In the genomic region with DNA sequence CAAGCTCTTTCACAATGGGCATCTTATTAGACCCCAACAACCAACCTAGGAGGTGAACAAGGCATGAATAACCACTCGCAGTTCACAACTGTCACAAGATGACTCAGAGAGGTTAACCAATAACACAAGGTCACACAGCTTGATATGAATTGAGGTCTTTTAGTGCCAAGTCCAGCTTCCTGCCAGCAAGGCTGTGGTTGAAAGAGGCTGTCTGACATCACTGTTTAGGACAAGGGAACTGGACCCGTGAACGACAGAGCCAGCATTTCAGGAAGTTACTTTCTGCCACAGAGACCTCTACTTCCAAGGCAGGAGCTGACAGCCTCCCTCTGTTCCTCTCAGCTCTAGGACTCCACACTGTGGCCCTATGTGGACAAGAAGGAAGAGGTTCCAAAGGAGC, we compare ENCODE assay signal across 11 cellular contexts. TPM values are rescaled to one million over a fixed set of nuclear protein-coding genes. Genes with fewer than 3 reads are reported as not detected.
DNase-seq lines count a peak whose midpoint lies in the region; ATAC-seq, FAIRE-seq and TF ChIP-seq lines count a peak whose summit lies in the region.
"Had no signal": no experiment of that assay in that cellular context is flagged by ENCODE, and none has a peak within 500 bp of the region (broad histone marks: within the 10 kb centered on the region; RNA-seq: fewer than 3 reads in every experiment).

No MANE protein-coding gene starts in this region.

- TF ChIP-seq CTCF in chondrocyte (IDR thresholded peaks at IDR 0.05) (peak; percentile 18), pancreas (IDR thresholded peaks at IDR 0.05) (no peak), hepatocyte (IDR thresholded peaks at IDR 0.05; ENCODE audit: poor library complexity) (no peak)

- H3K27me3 Mint-ChIP-seq in activated CD4-positive, alpha-beta memory T cell treated with anti-CD3 and anti-CD28 coated beads, Interleukin-2, amount 10 ng/mL, durations not matched to agents 7 days and 5 days = peaks cover 3% of the 10 kb centered on the region
- H3K27me3 Mint-ChIP-seq in activated CD4-positive, alpha-beta memory T cell treated with anti-CD3 and anti-CD28 coated beads for 36 hours = peaks cover 5% of the 10 kb centered on the region
- no peaks in the 10 kb centered on the region for H3K27me3 Mint-ChIP-seq in chondrocyte (ENCODE audit: low read depth)

- CTCF ChIA-PET in activated CD4-positive, alpha-beta memory T cell treated with anti-CD3 and anti-CD28 coated beads, Interleukin-2, amount 10 ng/mL, durations not matched to agents 7 days and 5 days (lab: Charles Lee) = interaction anchor here (0.7 to 1.1 kb wide), 2 partner anchors 112 to 425 kb away, joined by 3 read pairs; no protein-coding TSS in a partner anchor
- CTCF ChIA-PET in activated CD4-positive, alpha-beta memory T cell treated with anti-CD3 and anti-CD28 coated beads for 36 hours (lab: Charles Lee) = no interaction called here

- H3K4me1 ChIP-seq in pancreas (peaks cover 19 to 31% (median 21%) of the 10 kb centered on the region in 3 donors), hepatocyte (ENCODE audit: insufficient read depth) (no peaks in the 10 kb centered on the region)

- H2AFZ ChIP-seq in hepatocyte = no peak overlapping the region

- WGBS in pancreas, 2 donors = 3% methylated on average over 3 of the region's 3 CpGs
- 78% methylated on average over 3 of the region's 3 CpGs for WGBS in hepatocyte (ENCODE audit: low lambda C conversion rate, missing lambda C conversion rate)

- no peak overlapping the region for H3K4me2 ChIP-seq in hepatocyte

- H3K27ac ChIP-seq in pancreas = peak overlapping the region; percentile 13 to 68 (median 41)
- H3K27ac ChIP-seq in hepatocyte = no peak overlapping the region

- ATAC-seq in HG03354 (IDR thresholded peaks at IDR 0.05; ENCODE audit: poor library complexity, severe bottlenecking, unreplicated experiment) (peak; percentile 88), pancreas (peak; percentile 75 to 89 (median 88))

- H3K4me1 Mint-ChIP-seq in activated CD4-positive, alpha-beta memory T cell treated with anti-CD3 and anti-CD28 coated beads, Interleukin-2, amount 10 ng/mL, durations not matched to agents 7 days and 5 days = peaks cover 17% of the 10 kb centered on the region
- no peaks in the 10 kb centered on the region for H3K4me1 Mint-ChIP-seq in activated CD4-positive, alpha-beta memory T cell treated with anti-CD3 and anti-CD28 coated beads for 36 hours (ENCODE audit: low read depth)
- peaks cover 14% of the 10 kb centered on the region for H3K4me1 Mint-ChIP-seq in chondrocyte (ENCODE audit: low read depth)
- H3K4me1 Mint-ChIP-seq: B cell had no signal

- no peaks in the 10 kb centered on the region for H3K9me3 Mint-ChIP-seq in activated CD4-positive, alpha-beta memory T cell treated with anti-CD3 and anti-CD28 coated beads, Interleukin-2, amount 10 ng/mL, durations not matched to agents 7 days and 5 days
- no peaks in the 10 kb centered on the region for H3K9me3 Mint-ChIP-seq in activated CD4-positive, alpha-beta memory T cell treated with anti-CD3 and anti-CD28 coated beads for 36 hours
- H3K9me3 Mint-ChIP-seq in chondrocyte (ENCODE audit: low read depth) = peaks cover 3% of the 10 kb centered on the region

- no peak overlapping the region for H3K4me3 Mint-ChIP-seq in activated CD4-positive, alpha-beta memory T cell treated with anti-CD3 and anti-CD28 coated beads, Interleukin-2, amount 10 ng/mL, durations not matched to agents 7 days and 5 days
- no peak overlapping the region for H3K4me3 Mint-ChIP-seq in activated CD4-positive, alpha-beta memory T cell treated with anti-CD3 and anti-CD28 coated beads for 36 hours
- no peak overlapping the region for H3K4me3 Mint-ChIP-seq in chondrocyte (ENCODE audit: unreplicated experiment)
- H3K4me3 Mint-ChIP-seq: B cell had no signal

- POLR2A ChIA-PET in activated CD4-positive, alpha-beta memory T cell treated with anti-CD3 and anti-CD28 coated beads, Interleukin-2, amount 10 ng/mL, durations not matched to agents 7 days and 5 days (lab: Charles Lee) = interaction anchor here (0.7 to 0.8 kb wide), 2 partner anchors 112 to 436 kb away, joined by 3 read pairs; no protein-coding TSS in a partner anchor
- POLR2A ChIA-PET in activated CD4-positive, alpha-beta memory T cell treated with anti-CD3 and anti-CD28 coated beads for 36 hours (lab: Charles Lee) = no interaction called here

- no peaks in the 10 kb centered on the region for H3K79me2 ChIP-seq in hepatocyte

- no peaks in the 10 kb centered on the region for H4K20me1 ChIP-seq in hepatocyte (ENCODE audit: insufficient read depth, poor library complexity, severe bottlenecking)

- DNase-seq in activated CD4-positive, alpha-beta memory T cell treated with anti-CD3 and anti-CD28 coated beads, Interleukin-2, amount 10 ng/mL, durations not matched to agents 7 days and 5 days = peak; percentile 20
- DNase-seq in activated CD4-positive, alpha-beta memory T cell treated with anti-CD3 and anti-CD28 coated beads for 36 hours = no peak
- DNase-seq in chondrocyte (ENCODE audit: low spot score) = no peak
- DNase-seq in pancreas = peak in 4 of 6 donors; percentile 34 to 78 (median 72)
- DNase-seq in NCI-H2081 treated with DMSO at 0.1 percent for 48 hours (lab: John Stamatoyannopoulos, UW) = no peak
- DNase-seq in hepatocyte (ENCODE audit: low spot score) = no peak
- no peak for DNase-seq in HT-29 (ENCODE audit: low spot score)
- DNase-seq: activated CD4-positive, alpha-beta T cell treated with anti-CD3 and anti-CD28 coated beads, Interleukin-2, amount 50 U/mL, for 48 hours; NCI-H345 had no signal

- H3K9me3 ChIP-seq in pancreas = no peaks in the 10 kb centered on the region
- no peaks in the 10 kb centered on the region for H3K9me3 ChIP-seq in hepatocyte (ENCODE audit: low read depth)

- FAIRE-seq in pancreas (lab: Jason Lieb, UNC) = no peak

- no peak overlapping the region for H3K4me3 ChIP-seq in pancreas
- no peak overlapping the region for H3K4me3 ChIP-seq in hepatocyte

- H3K9me2 ChIP-seq in hepatocyte (replicated peaks; ENCODE audit: insufficient read depth) = no peaks in the 10 kb centered on the region

- no peaks in the 10 kb centered on the region for H3K36me3 Mint-ChIP-seq in activated CD4-positive, alpha-beta memory T cell treated with anti-CD3 and anti-CD28 coated beads, Interleukin-2, amount 10 ng/mL, durations not matched to agents 7 days and 5 days (ENCODE audit: low read depth)
- no peaks in the 10 kb centered on the region for H3K36me3 Mint-ChIP-seq in activated CD4-positive, alpha-beta memory T cell treated with anti-CD3 and anti-CD28 coated beads for 36 hours
- no peaks in the 10 kb centered on the region for H3K36me3 Mint-ChIP-seq in chondrocyte (ENCODE audit: low read depth)

- intact Hi-C loops in activated CD4-positive, alpha-beta memory T cell treated with anti-CD3 and anti-CD28 coated beads for 36 hours (cut with micrococcal nuclease) = no loop called here
- intact Hi-C loops in pancreas (cut with DNase I) = no loop called here

- H3K27ac Mint-ChIP-seq in activated CD4-positive, alpha-beta memory T cell treated with anti-CD3 and anti-CD28 coated beads, Interleukin-2, amount 10 ng/mL, durations not matched to agents 7 days and 5 days = no peak overlapping the region
- H3K27ac Mint-ChIP-seq in activated CD4-positive, alpha-beta memory T cell treated with anti-CD3 and anti-CD28 coated beads for 36 hours = no peak overlapping the region
- H3K27ac Mint-ChIP-seq in chondrocyte (ENCODE audit: unreplicated experiment) = no peak overlapping the region
- H3K27ac Mint-ChIP-seq: B cell had no signal

- H3K36me3 ChIP-seq in pancreas = no peaks in the 10 kb centered on the region
- no peaks in the 10 kb centered on the region for H3K36me3 ChIP-seq in hepatocyte (replicated peaks; ENCODE audit: insufficient read depth, low read depth)

- H3K27me3 ChIP-seq in pancreas (no peaks in the 10 kb centered on the region), hepatocyte (no peaks in the 10 kb centered on the region)

RNA-seq across cellular contexts. Expression of a gene that starts 53.4 kb away (rescaled TPM):
- 1 to 10 TPM; 7.7 to 8.4 TPM for total RNA-seq in activated CD4-positive, alpha-beta memory T cell treated with anti-CD3 and anti-CD28 coated beads, Interleukin-2, amount 10 ng/mL, durations not matched to agents 7 days and 5 days
- 10 to 100 TPM; 22.1 to 22.2 TPM for total RNA-seq in activated CD4-positive, alpha-beta memory T cell treated with anti-CD3 and anti-CD28 coated beads for 36 hours
- 36.8 to 74.6 TPM (median 74.2 TPM) in 3 replicates for total RNA-seq in chondrocyte
- total RNA-seq in pancreas = 10 to 100 TPM in 3 of 6 donors, 1 to 10 TPM in 3; 6.3 to 17.1 (median 10.3) TPM
- polyA plus RNA-seq in pancreas = 10 to 100 TPM in 1 of 2 donors, 1 to 10 TPM in 1; 6.0 to 12.4 TPM
- total RNA-seq in hepatocyte = 40.5 and 45.8 TPM in 2 replicates
- polyA plus RNA-seq in hepatocyte = 21.5 and 30.9 TPM in 2 replicates
- total RNA-seq in HT-29 (2014; rRNA removed; shearing (Covaris generic)) = 16.0 and 21.6 TPM in 2 replicates

Comparison
In these comparisons a context has a peak if more than half of its experiments do, and no peak if none do; other contexts are left out.
1. DNase-seq: peak in activated CD4-positive, alpha-beta memory T cell treated with anti-CD3 and anti-CD28 coated beads, Interleukin-2, amount 10 ng/mL, durations not matched to agents 7 days and 5 days (single experiment) and pancreas (4 of 6); none in activated CD4-positive, alpha-beta memory T cell treated with anti-CD3 and anti-CD28 coated beads for 36 hours (single experiment), chondrocyte (single experiment), NCI-H2081 treated with DMSO at 0.1 percent for 48 hours (single experiment), hepatocyte (single experiment) and HT-29 (single experiment).